ENCODE assay signal across 24 cellular contexts in genomic region chr9:116350213-116350612, GRCh38.
A peak's percentile ranks its signal among the peaks of the same experiment; 100 is the strongest.
DNase-seq lines count a peak whose midpoint lies in the region; ATAC-seq, FAIRE-seq and TF ChIP-seq lines count a peak whose summit lies in the region.
"Had no signal": no experiment of that assay in that cellular context is flagged by ENCODE, and none has a peak within 500 bp of the region (broad histone marks: within the 10 kb centered on the region; RNA-seq: fewer than 3 reads in every experiment).

No MANE protein-coding gene starts in this region.

- H4K20me1 ChIP-seq in SK-N-SH (ENCODE audit: insufficient read depth) (0 out of 2 replicates have a peak, but pooled peaks cover 2% of the 10 kb centered on the region), GM12878 (ENCODE audit: control insufficient read depth, insufficient read depth) (no peaks in the 10 kb centered on the region)
- H4K20me1 ChIP-seq: BLaER1 treated with 17β-estradiol and CSF1 and Interleukin-3, amounts not matched to agents 10 nM and 100 nM had no signal

- SMC1A ChIA-PET in GM12878 (lab: Charles Lee; ENCODE audit: uncharacterized antibody, unreplicated experiment) = no interaction called here

- RAD21 ChIA-PET in GM12878 (lab: Charles Lee; ENCODE audit: unreplicated experiment) = no interaction called here

- TF ChIP-seq EP300 in SK-N-SH (IDR thresholded peaks at IDR 0.05; ENCODE audit: borderline replicate concordance in 1 of 2, low read depth in 1 of 2, low read length in 1 of 2) = no peak
- no peak for TF ChIP-seq EP300 in Ishikawa (IDR thresholded peaks at IDR 0.05; ENCODE audit: borderline replicate concordance)
- TF ChIP-seq EP300 in GM12878 (IDR thresholded peaks at IDR 0.05; ENCODE audit: borderline replicate concordance in 1 of 2, control insufficient read depth in 1 of 2, low read depth in 2 of 2, low read length in 2 of 2) = no peak

- no peak for FAIRE-seq in GM12878 (lab: Jason Lieb, UNC)
- FAIRE-seq: G401.6, GM19239 had no signal

- no peak for TF ChIP-seq POLR2A in GM12878 (IDR thresholded peaks at IDR 0.05; ENCODE audit: low read depth, low read length)

- H3K4me1 ChIP-seq in SK-N-SH (ENCODE audit: control insufficient read depth in 1 of 2, insufficient read depth in 2 of 2, low read depth in 1 of 2, low read length in 1 of 2) = no peaks in the 10 kb centered on the region; a peak in 1 of 4 replicates
- no peaks in the 10 kb centered on the region for H3K4me1 ChIP-seq in GM12878 (ENCODE audit: control insufficient read depth, insufficient read depth, low read length)
- no peaks in the 10 kb centered on the region for H3K4me1 ChIP-seq in liver (ENCODE audit: control insufficient read depth in 4 of 4, insufficient read depth in 4 of 4, low read length in 3 of 4)

- peaks cover 9% of the 10 kb centered on the region for H3F3A ChIP-seq in SK-N-SH (replicated peaks; ENCODE audit: insufficient read depth)

- WGBS in SK-N-SH (ENCODE audit: low lambda C conversion rate) = 97% methylated on average over 2 of the region's 2 CpGs
- 0% methylated on average over 2 of the region's 2 CpGs for WGBS in GM12878 (ENCODE audit: insufficient coverage, insufficient replicate concordance, low lambda C conversion rate, missing lambda C conversion rate)
- 60% methylated on average over 2 of the region's 2 CpGs for WGBS in liver

- CTCF ChIA-PET in SK-N-SH (lab: Yijun Ruan, JAX) = no interaction called here
- CTCF ChIA-PET in GM12878 (lab: Yijun Ruan, JAX) = no interaction called here

- no peak for TF ChIP-seq RAD21 in SK-N-SH (IDR thresholded peaks at IDR 0.05; ENCODE audit: low read length)
- TF ChIP-seq RAD21 in Ishikawa (IDR thresholded peaks at IDR 0.05; ENCODE audit: low read depth) = no peak
- no peak for TF ChIP-seq RAD21 in GM12878 (IDR thresholded peaks at IDR 0.05; ENCODE audit: insufficient read depth, low read depth, low read length)
- no peak for TF ChIP-seq RAD21 in liver (IDR thresholded peaks at IDR 0.05)

- intact Hi-C loops in GM12878 (cut with micrococcal nuclease; ENCODE audit: unreplicated experiment) = no loop called here

- no peak for DNase-seq in SK-N-SH
- no peak for DNase-seq in GM12878 (ENCODE audit: low read depth, low spot score)
- no peak for DNase-seq in NCI-H2107 (lab: John Stamatoyannopoulos, UW)
- DNase-seq in NCI-H524 treated with DMSO at 0.1 percent for 48 hours (lab: John Stamatoyannopoulos, UW) = no peak
- no peak for DNase-seq in GM10266 (ENCODE audit: extremely low spot score)
- DNase-seq: CD8-positive, alpha-beta T cell; HFFc6; Karpas-422; MM.1S; NCI-H1048; NCI-H1436; NCI-H187 treated with DMSO at 0.1 percent for 48 hours; NCI-H226; NCI-H510A treated with DMSO at 0.1 percent for 48 hours; NCI-H774; NK-92 treated with Interleukin-12 subunit alpha and Interleukin-12 subunit beta, amount 100 ng/mL, for 24 hours had no signal

- no peak overlapping the region for H3K27ac ChIP-seq in SK-N-SH (ENCODE audit: low read depth in 2 of 2, low read length in 1 of 2)
- H3K27ac ChIP-seq in GM12878 (ENCODE audit: control insufficient read depth, insufficient read depth) = no peak overlapping the region
- no peak overlapping the region for H3K27ac ChIP-seq in liver (ENCODE audit: low read depth in 1 of 2, low read length in 2 of 2)
- H3K27ac ChIP-seq: 22Rv1; BLaER1 treated with 17β-estradiol and CSF1 and Interleukin-3, amounts not matched to agents 10 nM and 100 nM had no signal

- in situ Hi-C loops in GM12878 (cut with MboI) = no loop called here

- H2AFZ ChIP-seq in SK-N-SH (ENCODE audit: low read depth) (no peak overlapping the region), GM12878 (ENCODE audit: control insufficient read depth, low read depth, low read length) (no peak overlapping the region)

- H3K4me2 ChIP-seq in SK-N-SH (no peak overlapping the region), GM12878 (ENCODE audit: control insufficient read depth, insufficient read depth) (no peak overlapping the region)
- H3K4me2 ChIP-seq: BLaER1 treated with 17β-estradiol and CSF1 and Interleukin-3, amounts not matched to agents 10 nM and 100 nM had no signal

- H3K9me2 ChIP-seq in SK-N-SH = no peaks in the 10 kb centered on the region

- ATAC-seq in SK-N-SH treated with all-trans-retinoic acid at 6 μM for 48 hours = no peak
- no peak for ATAC-seq in GM12878
- ATAC-seq: CD8-positive, alpha-beta T cell; Panc1 had no signal

- no TSS peak for BruUV-seq in GM12878 (replicated peaks; lab: Mats Ljungman, UMichigan)

- no peaks in the 10 kb centered on the region for H3K9me3 ChIP-seq in SK-N-SH
- H3K9me3 ChIP-seq in GM12878 (replicated peaks; ENCODE audit: control insufficient read depth, insufficient read depth, low read length) = no peaks in the 10 kb centered on the region
- H3K9me3 ChIP-seq in liver (ENCODE audit: control insufficient read depth in 4 of 4, low read length in 3 of 4) = no peaks in the 10 kb centered on the region
- H3K9me3 ChIP-seq: BLaER1 treated with 17β-estradiol and CSF1 and Interleukin-3, amounts not matched to agents 10 nM and 100 nM had no signal

- H3K9ac ChIP-seq in SK-N-SH (no peak overlapping the region), GM12878 (ENCODE audit: control insufficient read depth, insufficient read depth, low read length) (no peak overlapping the region), liver (ENCODE audit: low read depth in 1 of 2, low read length in 2 of 2) (no peak overlapping the region)
- H3K9ac ChIP-seq: BLaER1 treated with 17β-estradiol and CSF1 and Interleukin-3, amounts not matched to agents 10 nM and 100 nM had no signal

- H3K79me2 ChIP-seq in SK-N-SH (ENCODE audit: insufficient read depth) (no peaks in the 10 kb centered on the region), GM12878 (ENCODE audit: control insufficient read depth, insufficient read depth, low read length) (no peaks in the 10 kb centered on the region)

- H3K36me3 ChIP-seq in SK-N-SH (replicated peaks in 1 of 2; ENCODE audit: control insufficient read depth in 1 of 2, insufficient read depth in 2 of 2, low read length in 1 of 2) (peaks cover 80 to 97% of the 10 kb centered on the region in 2 experiments), GM12878 (ENCODE audit: control insufficient read depth in 2 of 2, insufficient read depth in 2 of 2, low read length in 1 of 2) (no peaks in the 10 kb centered on the region), liver (ENCODE audit: control insufficient read depth in 4 of 4, insufficient read depth in 3 of 4, low read depth in 1 of 4, low read length in 3 of 4) (no peaks in the 10 kb centered on the region)
- H3K36me3 ChIP-seq: BLaER1 treated with 17β-estradiol and CSF1 and Interleukin-3, amounts not matched to agents 10 nM and 100 nM had no signal

- no peaks in the 10 kb centered on the region for H3K27me3 ChIP-seq in SK-N-SH (ENCODE audit: insufficient read depth)
- no peaks in the 10 kb centered on the region for H3K27me3 ChIP-seq in GM12878 (replicated peaks in 1 of 2; ENCODE audit: control insufficient read depth in 2 of 2, insufficient read depth in 2 of 2, low read length in 1 of 2)
- no peaks in the 10 kb centered on the region for H3K27me3 ChIP-seq in liver (ENCODE audit: control insufficient read depth in 4 of 4, insufficient read depth in 4 of 4, low read length in 3 of 4)
- H3K27me3 ChIP-seq: BLaER1 treated with 17β-estradiol and CSF1 and Interleukin-3, amounts not matched to agents 10 nM and 100 nM had no signal

- H3K4me3 ChIP-seq in SK-N-SH (ENCODE audit: low read depth in 2 of 2, low read length in 1 of 2) (no peak overlapping the region), GM12878 (no peak overlapping the region), liver (ENCODE audit: low read depth in 1 of 3, low read length in 3 of 3) (no peak overlapping the region)
- H3K4me3 ChIP-seq: BLaER1 treated with 17β-estradiol and CSF1 and Interleukin-3, amounts not matched to agents 10 nM and 100 nM had no signal

- POLR2A ChIA-PET in SK-N-SH (lab: Yijun Ruan, JAX) (no interaction called here), GM12878 (lab: Charles Lee) (no interaction called here)

- TF ChIP-seq CTCF in SK-N-SH (IDR thresholded peaks at IDR 0.05) = no peak
- no peak for TF ChIP-seq CTCF in GM12878 (IDR thresholded peaks at IDR 0.05 in 2 of 3, conservative IDR thresholded peaks at IDR 0.05 in 1 of 3; ENCODE audit: control insufficient read depth in 2 of 3, extremely low read depth in 1 of 3, insufficient read depth in 1 of 3, low read depth in 3 of 3, low read length in 3 of 3)
- no peak for TF ChIP-seq CTCF in liver (IDR thresholded peaks at IDR 0.05; ENCODE audit: low read depth, low read length, missing input control)
- TF ChIP-seq CTCF in GM10266 (IDR thresholded peaks at IDR 0.05; ENCODE audit: control insufficient read depth, insufficient read depth, low read depth, missing control alignments) = no peak

TF ChIP-seq in SK-N-SH, 30 proteins besides CTCF, POLR2A, EP300 and RAD21 (continues in another document):
- no peak for TF ChIP-seq RCOR1 (IDR thresholded peaks at IDR 0.05; ENCODE audit: low read length)

TF ChIP-seq in SK-N-SH treated with all-trans-retinoic acid at 6 μM for 48 hours, 23 proteins besides CTCF, POLR2A, EP300 and RAD21 (continues in another document):
- TF ChIP-seq ZNF70 (CRISPR knock-in tag; IDR thresholded peaks at IDR 0.05) = no peak
- TF ChIP-seq TCF4 (CRISPR knock-in tag; IDR thresholded peaks at IDR 0.05; ENCODE audit: borderline replicate concordance) = no peak
- TF ChIP-seq ZNF8 (CRISPR knock-in tag; IDR thresholded peaks at IDR 0.05) = no peak
- no peak for TF ChIP-seq ZFP30 (CRISPR knock-in tag; IDR thresholded peaks at IDR 0.05)

TF ChIP-seq in liver, 16 proteins besides CTCF, POLR2A, EP300 and RAD21:
- TF ChIP-seq REST (IDR thresholded peaks at IDR 0.05) (peak; percentile 18), FOXA1 (IDR thresholded peaks at IDR 0.05) (no peak)

Comparison
In these comparisons a context has a peak if more than half of its experiments do, and no peak if none do; other contexts are left out.
1. Of the 26 proteins assayed by ChIP-seq in both GM12878 and SK-N-SH: peak only in GM12878: none; only in SK-N-SH: none; in both: REST; in neither: 25.